ENCODE assay signal across 20 cellular contexts in the genomic region with DNA sequence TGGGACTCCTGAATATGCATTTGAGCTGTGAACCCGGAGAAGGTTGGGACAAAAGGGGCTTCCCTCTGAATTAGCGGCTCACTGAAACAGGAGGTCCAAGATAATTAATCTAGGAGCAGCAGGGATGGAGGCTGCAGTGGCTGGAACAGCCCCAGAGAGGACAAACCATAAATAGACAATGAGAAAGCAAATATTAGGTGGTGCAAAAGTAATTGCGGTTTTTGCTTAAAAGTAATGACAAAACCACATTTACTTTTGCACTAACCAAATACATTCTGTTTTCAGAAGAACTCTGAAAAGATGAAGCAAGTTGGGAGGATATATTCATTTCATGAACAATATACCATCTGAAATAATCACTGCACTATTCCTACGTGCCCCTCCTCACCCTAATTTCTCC.
"Had no signal": no experiment of that assay in that cellular context is flagged by ENCODE, and none has a peak within 500 bp of the region (broad histone marks: within the 10 kb centered on the region; RNA-seq: fewer than 3 reads in every experiment).

No MANE protein-coding gene starts in this region.

- H2AFZ ChIP-seq: PC-9 had no signal

- H3K4me2 ChIP-seq: PC-9 had no signal

- H3K27ac ChIP-seq: PC-9, SK-N-MC, VCaP had no signal

- DNase-seq: activated CD4-positive, alpha-beta memory T cell treated with anti-CD3 and anti-CD28 coated beads, Interleukin-2, amount 10 ng/mL, durations not matched to agents 7 days and 5 days; activated CD4-positive, alpha-beta T cell treated with anti-CD3 and anti-CD28 coated beads for 36 hours; activated CD4-positive, alpha-beta T cell treated with anti-CD3 and anti-CD28 coated beads, Interleukin-2, amount 50 U/mL, for 1 hour; activated gamma-delta T cell; activated naive CD4-positive, alpha-beta T cell treated with anti-CD3 and anti-CD28 coated beads for 36 hours; activated T-cell treated with anti-CD3 and anti-CD28 coated beads for 4 hours; activated T-cell treated with anti-CD3 and anti-CD28 coated beads, Interleukin-2, amount 50 U/mL, for 48 hours; amygdala; Karpas-422; MM.1S; NCI-H1105; NCI-H1436; NCI-H1694 treated with DMSO at 0.1 percent for 48 hours; NCI-H2081; NCI-H510A treated with DMSO at 0.1 percent for 48 hours; PC-9; T-cell had no signal

- H3K4me3 ChIP-seq: PC-9, SK-N-MC had no signal

- ATAC-seq: activated CD4-positive, alpha-beta T cell treated with anti-CD3 and anti-CD28 coated beads for 36 hours; activated T-helper 17 cell treated with anti-CD3 and anti-CD28 coated beads, Interleukin-2, amount 50 U/mL, for 72 hours; T-cell had no signal
